11 cellular contexts compared by ENCODE assay signal in the genomic region with DNA sequence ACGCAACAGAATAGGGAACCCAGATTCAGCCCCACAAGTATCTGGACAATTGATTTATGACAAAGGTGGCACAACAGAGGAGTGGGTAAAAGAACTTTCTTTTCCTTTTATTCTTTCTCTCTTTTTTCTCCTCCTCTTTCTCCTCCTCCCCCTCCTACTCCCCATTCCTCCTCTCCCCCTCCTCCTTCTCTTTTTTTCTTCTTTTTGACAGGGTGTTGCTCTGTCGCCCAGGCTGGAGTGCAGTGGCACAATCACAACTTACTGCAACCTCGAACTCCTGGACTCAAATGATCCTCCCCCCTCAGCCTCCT. TPM values are rescaled to one million over a fixed set of nuclear protein-coding genes. Genes with fewer than 3 reads are reported as not detected.
DNase-seq lines count a peak whose midpoint lies in the region; ATAC-seq and TF ChIP-seq lines count a peak whose summit lies in the region.
"Had no signal": no experiment of that assay in that cellular context is flagged by ENCODE, and none has a peak within 500 bp of the region (broad histone marks: within the 10 kb centered on the region; RNA-seq: fewer than 3 reads in every experiment).

No MANE protein-coding gene starts in this region.

- H3F3A ChIP-seq in DOHH2 (ENCODE audit: control insufficient read depth, insufficient read depth): peaks cover 14% of the 10 kb centered on the region
- H3F3A ChIP-seq in PC-3 (ENCODE audit: low read length, unreplicated experiment): no peaks in the 10 kb centered on the region

- H3K27me3 Mint-ChIP-seq in endothelial cell (ENCODE audit: unreplicated experiment): peaks cover 15% of the 10 kb centered on the region

- CTCF ChIA-PET in PC-3 (lab: Charles Lee): no interaction called here

- H4K20me1 ChIP-seq in DOHH2 (ENCODE audit: control insufficient read depth, insufficient read depth, low read depth, low read length) (no peaks in the 10 kb centered on the region), PC-3 (ENCODE audit: low read length) (no peaks in the 10 kb centered on the region)

- no peaks in the 10 kb centered on the region for H3K9me3 Mint-ChIP-seq in endothelial cell (ENCODE audit: unreplicated experiment)

- peak overlapping the region; percentile 91 for H3K27ac Mint-ChIP-seq in endothelial cell (ENCODE audit: unreplicated experiment)

- H3K4me3 ChIP-seq in DOHH2 (ENCODE audit: low read length): peak overlapping the region; percentile 81
- no peak overlapping the region for H3K4me3 ChIP-seq in PC-3 (ENCODE audit: low read length)
- H3K4me3 ChIP-seq in skeletal muscle cell (ENCODE audit: low read depth, low read length): peak overlapping the region; percentile 85

- H3K36me3 Mint-ChIP-seq in endothelial cell (ENCODE audit: low read depth, unreplicated experiment): peaks cover 9% of the 10 kb centered on the region

- BruUV-seq in PC-3 (replicated peaks; lab: Mats Ljungman, UMichigan): no TSS peak

- peaks cover 29% of the 10 kb centered on the region for H3K4me1 ChIP-seq in DOHH2 (ENCODE audit: control insufficient read depth, low read length)
- peaks cover 17% of the 10 kb centered on the region for H3K4me1 ChIP-seq in PC-3 (ENCODE audit: insufficient read depth, low read length)

- H3K9me2 ChIP-seq in DOHH2 (replicated peaks; ENCODE audit: control insufficient read depth, low read length) (no peaks in the 10 kb centered on the region), PC-3 (replicated peaks; ENCODE audit: low read length) (no peaks in the 10 kb centered on the region)

- H3K4me1 Mint-ChIP-seq in endothelial cell (ENCODE audit: unreplicated experiment): peaks cover 16% of the 10 kb centered on the region

- POLR2A ChIA-PET in PC-3 (lab: Charles Lee; ENCODE audit: unreplicated experiment): interaction anchor here (0.6 kb wide), 1 partner anchor 956 kb away, joined by 4 read pairs; no protein-coding TSS in a partner anchor

- no peak for ATAC-seq in PC-3

- TF ChIP-seq CTCF in DOHH2 (IDR thresholded peaks at IDR 0.05; ENCODE audit: low read depth, low read length, poor library complexity, severe bottlenecking) (no peak), PC-3 (conservative IDR thresholded peaks at IDR 0.05; ENCODE audit: low read depth, low read length) (no peak), endothelial cell (IDR thresholded peaks at IDR 0.05; ENCODE audit: unreplicated experiment) (no peak)

- H3K9me3 ChIP-seq in DOHH2 (ENCODE audit: control insufficient read depth, insufficient read depth, low read length): no peaks in the 10 kb centered on the region
- no peaks in the 10 kb centered on the region for H3K9me3 ChIP-seq in PC-3 (ENCODE audit: low read length)
- H3K9me3 ChIP-seq: HAP-1 had no signal

- intact Hi-C loops in PC-3 (cut with micrococcal nuclease): loop anchor here (5.0 kb wide), 3 partner anchors 107 to 302 kb away; a partner anchor contains a TSS

- peak overlapping the region; percentile 54 for H3K4me3 Mint-ChIP-seq in endothelial cell (ENCODE audit: unreplicated experiment)

- peak overlapping the region; percentile 75 for H2AFZ ChIP-seq in PC-3 (ENCODE audit: low read length)

- H3K9ac ChIP-seq in PC-3 (ENCODE audit: low read length): no peak overlapping the region

- no peaks in the 10 kb centered on the region for H3K79me2 ChIP-seq in DOHH2 (ENCODE audit: control insufficient read depth, low read length)
- no peaks in the 10 kb centered on the region for H3K79me2 ChIP-seq in PC-3 (ENCODE audit: low read length)

- no peak overlapping the region for H3K27ac ChIP-seq in DOHH2 (ENCODE audit: low read depth, low read length)
- no peak overlapping the region for H3K27ac ChIP-seq in PC-3 (ENCODE audit: low read length)

- H3K36me3 ChIP-seq in DOHH2 (ENCODE audit: control insufficient read depth, low read length): no peaks in the 10 kb centered on the region
- H3K36me3 ChIP-seq in PC-3 (ENCODE audit: low read depth, low read length): no peaks in the 10 kb centered on the region
- H3K36me3 ChIP-seq: HAP-1 had no signal

- H3K27me3 ChIP-seq in DOHH2 (ENCODE audit: control insufficient read depth, low read length) (no peaks in the 10 kb centered on the region), PC-3 (ENCODE audit: low read length) (no peaks in the 10 kb centered on the region)

- DNase-seq in PC-3: no peak
- no peak for DNase-seq in endothelial cell (ENCODE audit: low spot score)
- DNase-seq in skeletal muscle cell (ENCODE audit: low read depth): no peak
- DNase-seq in NCI-H748 (lab: John Stamatoyannopoulos, UW; ENCODE audit: unreplicated experiment): no peak
- no peak for DNase-seq in ecto neural progenitor cell (ENCODE audit: low spot score)
- no peak for DNase-seq in globus pallidus (ENCODE audit: low spot score)
- DNase-seq: NCI-H1092 had no signal

- H3K4me2 ChIP-seq in DOHH2 (ENCODE audit: low read length) (peak overlapping the region; percentile 80), PC-3 (ENCODE audit: low read length) (peak overlapping the region; percentile 79; the same call in 1 of the 2 replicates)

RNA-seq across cellular contexts. Expression of a gene that starts 16.1 kb away (rescaled TPM):
- total RNA-seq in PC-3 (2014; rRNA removed) (0.40 TPM in 1 of 2 replicates, not detected in the other), endothelial cell (ENCODE audit: unreplicated experiment) (2.1 TPM)
- total RNA-seq: cerebellum, myocyte had no signal

RNA-seq across cellular contexts. Expression of a gene that starts 16.3 kb away (rescaled TPM):
- not detected in 2 replicates for total RNA-seq in PC-3 (2014; rRNA removed)
- 15.7 TPM for total RNA-seq in endothelial cell (ENCODE audit: unreplicated experiment)
- total RNA-seq: myocyte had no signal

RNA-seq across cellular contexts. Expression of a gene that starts 36.3 kb away (rescaled TPM):
- total RNA-seq in PC-3 (2014; rRNA removed): 1.1 and 1.7 TPM in 2 replicates
- not detected for total RNA-seq in endothelial cell (ENCODE audit: unreplicated experiment)

Comparison
In these comparisons a context has a peak if more than half of its experiments do, and no peak if none do; other contexts are left out.
1. RNA of a gene that starts 16.3 kb away (total RNA-seq): 15.7 TPM in endothelial cell (single experiment); not detected in PC-3; every median in the first group is over 10 times any median in the second.